Comparison of ENCODE assay signal across 23 cellular contexts in the genomic region with DNA sequence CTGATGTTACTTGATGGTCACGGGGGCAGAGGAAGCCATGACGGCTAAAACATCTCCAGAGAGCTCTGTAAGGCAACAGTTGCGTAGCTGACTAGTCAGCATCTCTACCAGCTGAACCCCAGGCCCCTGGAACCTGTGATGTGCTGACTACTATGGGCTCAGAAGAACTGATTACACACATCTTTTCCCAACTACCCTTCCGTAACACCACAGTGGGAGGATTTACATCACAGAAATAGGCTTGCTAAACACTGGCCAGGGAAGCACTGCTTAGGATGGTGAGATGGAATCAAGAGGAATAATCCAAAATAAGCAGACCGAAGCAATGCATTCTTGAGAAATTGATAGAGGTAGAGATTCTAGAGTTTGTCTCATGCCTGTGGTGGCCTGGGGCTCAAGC.
A peak's percentile ranks its signal among the peaks of the same experiment; 100 is the strongest.
DNase-seq lines count a peak whose midpoint lies in the region; ATAC-seq and TF ChIP-seq lines count a peak whose summit lies in the region.
"Had no signal": no experiment of that assay in that cellular context is flagged by ENCODE, and none has a peak within 500 bp of the region (broad histone marks: within the 10 kb centered on the region; RNA-seq: fewer than 3 reads in every experiment).

No MANE protein-coding gene starts in this region.

- H3K4me3 Mint-ChIP-seq in stimulated activated naive B cell treated with anti-CD40 and anti-IgM and Interleukin-4, amounts not matched to agents 10 μg/mL and 1 μg/mL and 100 μg/mL, for 72 hours, result no peak overlapping the region
- no peak overlapping the region for H3K4me3 Mint-ChIP-seq in activated CD8-positive, alpha-beta T cell treated with anti-CD3 and anti-CD28 coated beads for 36 hours
- H3K4me3 Mint-ChIP-seq: activated CD8-positive, alpha-beta memory T cell treated with anti-CD3 and anti-CD28 coated beads, Interleukin-2, amount 10 ng/mL, durations not matched to agents 7 days and 5 days; activated naive CD4-positive, alpha-beta T cell treated with anti-CD3 and anti-CD28 coated beads, Interleukin-2, amount 50 U/mL, for 24 hours; CD8-positive, alpha-beta T cell; central memory CD8-positive, alpha-beta T cell had no signal

- H3K4me1 Mint-ChIP-seq in stimulated activated naive B cell treated with anti-CD40 and anti-IgM and Interleukin-4, amounts not matched to agents 10 μg/mL and 1 μg/mL and 100 μg/mL, for 72 hours, result no peaks in the 10 kb centered on the region
- peaks cover 6% of the 10 kb centered on the region for H3K4me1 Mint-ChIP-seq in activated CD8-positive, alpha-beta T cell treated with anti-CD3 and anti-CD28 coated beads for 36 hours (ENCODE audit: low read depth)

- H3K36me3 ChIP-seq in BLaER1 (no peaks in the 10 kb centered on the region), HUES6 (ENCODE audit: control insufficient read depth, insufficient read depth, low read length) (peaks cover 28% of the 10 kb centered on the region), prostate gland (no peaks in the 10 kb centered on the region)
- H3K36me3 ChIP-seq: neutrophil had no signal

- ATAC-seq in stimulated activated naive B cell treated with anti-CD40 and anti-IgM and Interleukin-4, amounts not matched to agents 10 μg/mL and 1 μg/mL and 100 μg/mL, for 72 hours (replicated peaks), result no peak
- ATAC-seq in activated CD8-positive, alpha-beta T cell treated with anti-CD3 and anti-CD28 coated beads for 36 hours, result no peak
- ATAC-seq: CD8-positive, alpha-beta T cell; HepG2 had no signal

- H3K9me3 ChIP-seq in BLaER1 (peaks cover 13% of the 10 kb centered on the region), HUES6 (ENCODE audit: control insufficient read depth, insufficient read depth, low read depth, low read length) (no peaks in the 10 kb centered on the region), prostate gland (no peaks in the 10 kb centered on the region)
- H3K9me3 ChIP-seq: neutrophil had no signal

- peak overlapping the region; percentile 63 for H3K4me2 ChIP-seq in BLaER1

- TF ChIP-seq CTCF in prostate gland (IDR thresholded peaks at IDR 0.05), result no peak
- no peak for TF ChIP-seq CTCF in activated CD8-positive, alpha-beta T cell treated with anti-CD3 and anti-CD28 coated beads for 36 hours (IDR thresholded peaks at IDR 0.05)

- H3K27ac ChIP-seq in BLaER1 (peak overlapping the region; percentile 39; the same call in 1 of the 2 replicates), HUES6 (ENCODE audit: low read depth, low read length) (0 out of 2 replicates have a peak overlapping the region, but pooled peaks have one; percentile 76), prostate gland (no peak overlapping the region)
- H3K27ac ChIP-seq: neutrophil had no signal

- 86% methylated on average over 5 of the region's 5 CpGs for WGBS in prostate gland

- intact Hi-C loops in prostate gland (cut with DNase I), result no loop called here
- intact Hi-C loops in activated CD8-positive, alpha-beta T cell treated with anti-CD3 and anti-CD28 coated beads for 36 hours (cut with micrococcal nuclease), result no loop called here

- POLR2A ChIA-PET in activated CD8-positive, alpha-beta T cell treated with anti-CD3 and anti-CD28 coated beads for 36 hours (lab: Charles Lee), result interaction anchor here (1.1 kb wide), 1 partner anchor 15 kb away, joined by 4 read pairs; no protein-coding TSS in a partner anchor

- H4K20me1 ChIP-seq in BLaER1, result no peaks in the 10 kb centered on the region

- H3K4me1 ChIP-seq in BLaER1, result peaks cover 35% of the 10 kb centered on the region
- H3K4me1 ChIP-seq in HUES6 (ENCODE audit: control insufficient read depth, insufficient read depth, low read length), result peaks cover 37% of the 10 kb centered on the region
- H3K4me1 ChIP-seq in prostate gland (replicated peaks), result no peaks in the 10 kb centered on the region

- H3K4me3 ChIP-seq in BLaER1 (no peak overlapping the region), HUES6 (ENCODE audit: low read depth, low read length) (no peak overlapping the region), prostate gland (no peak overlapping the region)

- H3K27me3 ChIP-seq in BLaER1, result no peaks in the 10 kb centered on the region
- no peaks in the 10 kb centered on the region for H3K27me3 ChIP-seq in HUES6 (ENCODE audit: control insufficient read depth, insufficient read depth, low read length)
- no peaks in the 10 kb centered on the region for H3K27me3 ChIP-seq in prostate gland (replicated peaks; ENCODE audit: insufficient read depth)
- H3K27me3 ChIP-seq: foreskin keratinocyte, neutrophil had no signal

- H3K9me3 Mint-ChIP-seq in stimulated activated naive B cell treated with anti-CD40 and anti-IgM and Interleukin-4, amounts not matched to agents 10 μg/mL and 1 μg/mL and 100 μg/mL, for 72 hours, result peaks cover 0 to 2% of the 10 kb centered on the region in 2 donors
- no peaks in the 10 kb centered on the region for H3K9me3 Mint-ChIP-seq in activated CD8-positive, alpha-beta T cell treated with anti-CD3 and anti-CD28 coated beads for 36 hours
- H3K9me3 Mint-ChIP-seq: activated naive CD4-positive, alpha-beta T cell treated with anti-CD3 and anti-CD28 coated beads, Interleukin-2, amount 50 U/mL, for 24 hours; CD8-positive, alpha-beta T cell; central memory CD8-positive, alpha-beta T cell had no signal

- no peaks in the 10 kb centered on the region for H3K36me3 Mint-ChIP-seq in stimulated activated naive B cell treated with anti-CD40 and anti-IgM and Interleukin-4, amounts not matched to agents 10 μg/mL and 1 μg/mL and 100 μg/mL, for 72 hours
- H3K36me3 Mint-ChIP-seq in activated CD8-positive, alpha-beta T cell treated with anti-CD3 and anti-CD28 coated beads for 36 hours (ENCODE audit: low read depth), result no peaks in the 10 kb centered on the region
- H3K36me3 Mint-ChIP-seq: activated naive CD4-positive, alpha-beta T cell treated with anti-CD3 and anti-CD28 coated beads, Interleukin-2, amount 50 U/mL, for 24 hours; CD8-positive, alpha-beta T cell had no signal

- CTCF ChIA-PET in activated CD8-positive, alpha-beta T cell treated with anti-CD3 and anti-CD28 coated beads for 36 hours (lab: Charles Lee), result interaction anchor here (0.9 to 1.1 kb wide), 3 partner anchors 11 to 178 kb away, joined by 3 to 6 read pairs (median 3); no protein-coding TSS in a partner anchor

- H3K27me3 Mint-ChIP-seq in stimulated activated naive B cell treated with anti-CD40 and anti-IgM and Interleukin-4, amounts not matched to agents 10 μg/mL and 1 μg/mL and 100 μg/mL, for 72 hours, result peaks cover 0 to 6% of the 10 kb centered on the region in 2 donors
- H3K27me3 Mint-ChIP-seq in activated CD8-positive, alpha-beta T cell treated with anti-CD3 and anti-CD28 coated beads for 36 hours, result no peaks in the 10 kb centered on the region
- H3K27me3 Mint-ChIP-seq: activated naive CD4-positive, alpha-beta T cell treated with anti-CD3 and anti-CD28 coated beads, Interleukin-2, amount 50 U/mL, for 24 hours; central memory CD8-positive, alpha-beta T cell had no signal

- TF ChIP-seq POLR2A in prostate gland (IDR thresholded peaks at IDR 0.05), result no peak

- DNase-seq in amniotic epithelial cell (ENCODE audit: low read depth) (peak; percentile 63), kidney tubule cell (ENCODE audit: low spot score) (peak; percentile 17), SHP77 treated with DMSO at 0.1 percent for 48 hours (lab: John Stamatoyannopoulos, UW) (no peak), prostate gland (ENCODE audit: low spot score) (no peak)
- DNase-seq in stimulated activated naive B cell treated with anti-CD40 and anti-IgM and Interleukin-4, amounts not matched to agents 10 μg/mL and 1 μg/mL and 100 μg/mL, for 72 hours, result no peak
- DNase-seq in activated CD8-positive, alpha-beta T cell treated with anti-CD3 and anti-CD28 coated beads for 36 hours, result no peak
- DNase-seq: activated CD4-positive, alpha-beta T cell treated with anti-CD3 and anti-CD28 coated beads for 4 hours; activated CD8-positive, alpha-beta memory T cell treated with anti-CD3 and anti-CD28 coated beads, Interleukin-2, amount 10 ng/mL, durations not matched to agents 7 days and 5 days; aorta; CD8-positive, alpha-beta T cell; DMS153; NCI-H1417; NCI-H526; RPMI8226; small intestine; stimulated activated naive CD4-positive, alpha-beta T cell treated with Interleukin-2 at 50 U/mL for 16 hours had no signal

- no peak overlapping the region for H3K9ac ChIP-seq in BLaER1
- no peak overlapping the region for H3K9ac ChIP-seq in HUES6 (ENCODE audit: low read length)

- H3K27ac Mint-ChIP-seq in stimulated activated naive B cell treated with anti-CD40 and anti-IgM and Interleukin-4, amounts not matched to agents 10 μg/mL and 1 μg/mL and 100 μg/mL, for 72 hours, result no peak overlapping the region
- H3K27ac Mint-ChIP-seq in activated CD8-positive, alpha-beta T cell treated with anti-CD3 and anti-CD28 coated beads for 36 hours, result no peak overlapping the region
- H3K27ac Mint-ChIP-seq: activated CD8-positive, alpha-beta memory T cell treated with anti-CD3 and anti-CD28 coated beads, Interleukin-2, amount 10 ng/mL, durations not matched to agents 7 days and 5 days; activated naive CD4-positive, alpha-beta T cell treated with anti-CD3 and anti-CD28 coated beads, Interleukin-2, amount 50 U/mL, for 24 hours; CD8-positive, alpha-beta T cell had no signal

Comparison
In these comparisons a context has a peak if more than half of its experiments do, and no peak if none do; other contexts are left out.
1. H3K27ac ChIP-seq: peak in BLaER1 (single experiment) and HUES6 (single experiment); none in prostate gland (0 of 2).
2. DNase-seq: peak in amniotic epithelial cell (single experiment) and kidney tubule cell (single experiment); none in SHP77 treated with DMSO at 0.1 percent for 48 hours (single experiment), stimulated activated naive B cell treated with anti-CD40 and anti-IgM and Interleukin-4, amounts not matched to agents 10 μg/mL and 1 μg/mL and 100 μg/mL, for 72 hours (single experiment), prostate gland (single experiment) and activated CD8-positive, alpha-beta T cell treated with anti-CD3 and anti-CD28 coated beads for 36 hours (single experiment).